In genomic region chr22:29327089-29327764, GRCh38 we compare ENCODE assay signal across 20 cellular contexts. TPM values are rescaled to one million over a fixed set of nuclear protein-coding genes. Genes with fewer than 3 reads are reported as not detected.
"Had no signal": no experiment of that assay in that cellular context is flagged by ENCODE, and none has a peak within 500 bp of the region (broad histone marks: within the 10 kb centered on the region; RNA-seq: fewer than 3 reads in every experiment).

No MANE protein-coding gene starts in this region.

- H3K4me3 ChIP-seq: esophagus muscularis mucosa, gastroesophageal sphincter, spleen had no signal

- H3K27me3 Mint-ChIP-seq: activated B cell treated with CpG ODN at 0.5 μM for 24 hours; activated CD8-positive, alpha-beta T cell treated with anti-CD3 and anti-CD28 coated beads for 36 hours; memory B cell; naive thymus-derived CD4-positive, alpha-beta T cell had no signal

- H3K27me3 ChIP-seq: esophagus muscularis mucosa, gastroesophageal sphincter, neutrophil, spleen had no signal

- H3K27ac ChIP-seq: esophagus muscularis mucosa, gastroesophageal sphincter, neutrophil, parathyroid adenoma had no signal

- H3K4me3 Mint-ChIP-seq: activated B cell treated with CpG ODN at 0.5 μM for 24 hours; activated CD8-positive, alpha-beta T cell treated with anti-CD3 and anti-CD28 coated beads for 36 hours; activated naive CD4-positive, alpha-beta T cell treated with anti-CD3 and anti-CD28 coated beads for 36 hours; memory B cell; naive thymus-derived CD4-positive, alpha-beta T cell had no signal

- H3K9me3 ChIP-seq: esophagus muscularis mucosa, gastroesophageal sphincter, neutrophil, spleen had no signal

- H3K4me1 ChIP-seq: parathyroid adenoma had no signal

- H3K9ac ChIP-seq: parathyroid adenoma had no signal

- H3K27ac Mint-ChIP-seq: activated B cell treated with CpG ODN at 0.5 μM for 24 hours; activated CD8-positive, alpha-beta T cell treated with anti-CD3 and anti-CD28 coated beads for 36 hours; activated naive CD4-positive, alpha-beta T cell treated with anti-CD3 and anti-CD28 coated beads for 36 hours; activated T-helper 2 cell treated with anti-CD3 and anti-CD28 coated beads, Interferon-gamma antibody, Interleukin-2, Interleukin-4, amounts not matched to agents 10 μg/mL and 5 μg/mL and 100 μg/mL, durations not matched to agents 14 hours and 24 hours and 36 hours; memory B cell had no signal

- DNase-seq: activated B cell treated with CpG ODN at 0.5 μM for 24 hours; activated CD4-positive, alpha-beta T cell treated with anti-CD3 and anti-CD28 coated beads for 48 hours; activated CD8-positive, alpha-beta T cell treated with anti-CD3 and anti-CD28 coated beads for 36 hours; activated naive CD4-positive, alpha-beta T cell treated with anti-CD3 and anti-CD28 coated beads for 36 hours; activated T-cell treated with anti-CD3 and anti-CD28 coated beads, Interleukin-2, amount 50 U/mL, for 1 hour; anterior cingulate cortex; cortex of kidney; effector CD4-positive, alpha-beta T cell; naive thymus-derived CD4-positive, alpha-beta T cell; spleen; stimulated activated CD8-positive, alpha-beta memory T cell treated with anti-CD3 and anti-CD28 coated beads, Interleukin-4, amount 100 ng/mL, for 48 hours; stimulated activated naive CD4-positive, alpha-beta T cell treated with Interleukin-2 at 50 U/mL for 16 hours; T-helper 9 cell; trophoblast cell had no signal

- H3K9me3 Mint-ChIP-seq: activated B cell treated with CpG ODN at 0.5 μM for 24 hours; activated CD8-positive, alpha-beta T cell treated with anti-CD3 and anti-CD28 coated beads for 36 hours; activated naive CD4-positive, alpha-beta T cell treated with anti-CD3 and anti-CD28 coated beads for 36 hours; activated T-helper 2 cell treated with anti-CD3 and anti-CD28 coated beads, Interferon-gamma antibody, Interleukin-2, Interleukin-4, amounts not matched to agents 10 μg/mL and 5 μg/mL and 100 μg/mL, durations not matched to agents 14 hours and 24 hours and 36 hours; memory B cell had no signal

- ATAC-seq: activated CD8-positive, alpha-beta T cell treated with anti-CD3 and anti-CD28 coated beads for 36 hours; gastroesophageal sphincter; naive thymus-derived CD4-positive, alpha-beta T cell had no signal

- H3K4me1 Mint-ChIP-seq: activated B cell treated with CpG ODN at 0.5 μM for 24 hours, memory B cell had no signal

RNA-seq across cellular contexts. Expression of gene RASL10A, which starts 11.7 kb away (rescaled TPM):
- total RNA-seq: activated naive CD4-positive, alpha-beta T cell treated with anti-CD3 and anti-CD28 coated beads for 36 hours had no signal

RNA-seq across cellular contexts. Expression of gene GAS2L1, which starts 20.8 kb away (rescaled TPM):
- total RNA-seq: activated B cell treated with CpG ODN at 0.5 μM for 24 hours had no signal
